In the genomic region with DNA sequence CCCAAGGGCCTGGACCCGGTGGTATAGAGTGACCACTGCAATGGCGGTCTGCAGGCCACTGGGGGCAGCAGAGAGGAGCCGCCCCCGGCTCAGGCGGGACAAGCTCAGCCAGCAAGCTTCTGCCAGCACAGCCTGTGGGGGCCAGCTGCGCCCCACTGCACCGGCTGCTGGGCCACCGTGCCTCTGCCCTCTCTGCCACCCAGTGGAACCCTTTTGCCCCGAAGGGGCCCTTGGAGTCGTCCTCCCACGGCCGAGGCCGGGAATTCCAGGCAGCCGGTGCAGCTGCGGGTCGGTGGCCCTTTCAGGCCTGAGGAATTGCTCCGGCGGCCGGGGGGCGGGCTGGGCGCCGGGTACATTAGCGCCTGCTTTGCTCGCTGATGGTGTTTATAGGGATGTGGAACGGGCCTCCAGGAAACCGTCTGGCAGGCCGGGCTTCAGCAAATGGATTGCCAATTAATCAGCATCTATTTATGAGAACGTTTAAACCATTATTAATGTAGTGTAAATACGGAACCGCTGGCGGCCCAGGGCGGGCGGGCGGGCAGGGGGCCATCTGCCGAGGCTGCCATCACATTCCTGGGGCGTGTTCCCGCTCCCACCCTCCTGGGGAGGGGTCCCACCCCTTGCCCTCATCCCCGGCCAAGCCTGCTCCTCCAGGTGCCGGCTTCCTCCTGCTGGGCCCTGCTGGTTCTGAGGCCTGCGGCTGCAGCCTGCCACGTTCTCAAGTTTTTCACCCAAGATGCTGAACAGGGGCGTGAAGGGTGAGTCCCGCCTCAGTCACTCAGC, we compare ENCODE assay signal across 8 cellular contexts.
DNase-seq lines count a peak whose midpoint lies in the region; ATAC-seq and TF ChIP-seq lines count a peak whose summit lies in the region.

No MANE protein-coding gene starts in this region.

- peaks cover 0 to 9% (median 2%) of the 10 kb centered on the region in 8 donors for H3K9me3 Mint-ChIP-seq in CD4-positive, alpha-beta memory T cell

- DNase-seq in CD4-positive, alpha-beta memory T cell: peak in 3 of 5 donors; percentile 15 to 19 (median 16)
- no peak for DNase-seq in HCT116 (ENCODE audit: low read depth, low spot score)
- DNase-seq in RWPE2 (ENCODE audit: low spot score): no peak
- DNase-seq in T47D (ENCODE audit: low read depth in 1 of 2, low spot score in 1 of 2): peak; percentile 47 to 80
- DNase-seq in iris pigment epithelial cell (ENCODE audit: low read depth): peak; percentile 56
- peak; percentile 84 for DNase-seq in spleen
- no peak for DNase-seq in OCI-M2 (lab: John Stamatoyannopoulos, UW; ENCODE audit: unreplicated experiment)

- no peaks in the 10 kb centered on the region for H3K27me3 ChIP-seq in CD4-positive, alpha-beta memory T cell (ENCODE audit: insufficient read depth, low read length)
- H3K27me3 ChIP-seq in HCT116 (ENCODE audit: insufficient read depth, low read length) (no peaks in the 10 kb centered on the region), RWPE2 (ENCODE audit: insufficient read depth, poor library complexity, severe bottlenecking) (no peaks in the 10 kb centered on the region), spleen (replicated peaks in 1 of 7) (peaks cover 0 to 82% (median 31%) of the 10 kb centered on the region in 7 donors)

- H3K4me1 Mint-ChIP-seq in CD4-positive, alpha-beta memory T cell: peaks cover 6 to 13% (median 9%) of the 10 kb centered on the region in 4 donors

- TF ChIP-seq CTCF in HCT116 (IDR thresholded peaks at IDR 0.05 in 2 of 3, conservative IDR thresholded peaks at IDR 0.05 in 1 of 3; ENCODE audit: borderline replicate concordance in 1 of 3, insufficient read depth in 1 of 3, low read depth in 2 of 3, low read length in 2 of 3): peak; percentile 31 to 98 (median 84); a peak in 5 of 6 replicates
- TF ChIP-seq CTCF in RWPE2 (IDR thresholded peaks at IDR 0.05; ENCODE audit: poor library complexity, severe bottlenecking): peak; percentile 80
- peak in 10 of 11 experiments; percentile 9 to 86 (median 68) for TF ChIP-seq CTCF in spleen (IDR thresholded peaks at IDR 0.05 in 8 of 11, conservative IDR thresholded peaks at IDR 0.05 in 3 of 11)

- peak overlapping the region; percentile 65 for H2AFZ ChIP-seq in HCT116 (ENCODE audit: low read depth, low read length, poor library complexity, severe bottlenecking)

- peaks cover 6% of the 10 kb centered on the region for H3K4me1 ChIP-seq in CD4-positive, alpha-beta memory T cell (ENCODE audit: insufficient read depth, low read length)
- peaks cover 0 to 12% of the 10 kb centered on the region in 2 experiments; a peak in 2 of 4 replicates for H3K4me1 ChIP-seq in HCT116 (ENCODE audit: control insufficient read depth in 1 of 2, insufficient read depth in 2 of 2, low read length in 2 of 2)
- H3K4me1 ChIP-seq in RWPE2 (ENCODE audit: insufficient read depth, poor library complexity, severe bottlenecking): no peaks in the 10 kb centered on the region
- peaks cover 0 to 21% (median 11%) of the 10 kb centered on the region in 6 donors for H3K4me1 ChIP-seq in spleen

- BruUV-seq in HCT116 (replicated peaks; lab: Mats Ljungman, UMichigan): no TSS peak

- no peak overlapping the region for H3K9ac ChIP-seq in HCT116 (ENCODE audit: low read length)

- no peaks in the 10 kb centered on the region for H4K20me1 ChIP-seq in HCT116 (ENCODE audit: insufficient read depth)

- 4 to 34% (median 20%) methylated on average over 22 to 43 of the region's 43 CpGs for WGBS in spleen, 5 donors

- no peaks in the 10 kb centered on the region for H3K36me3 Mint-ChIP-seq in CD4-positive, alpha-beta memory T cell

- intact Hi-C loops in CD4-positive, alpha-beta memory T cell (cut with micrococcal nuclease): no loop called here
- intact Hi-C loops in HCT116 (cut with micrococcal nuclease): loop anchor here (2.0 kb wide), 1 partner anchor 135 kb away; no protein-coding TSS in a partner anchor
- intact Hi-C loops in spleen (cut with DNase I; ENCODE audit: low total_unique reads): no loop called here

- H3K27ac Mint-ChIP-seq in CD4-positive, alpha-beta memory T cell: no peak overlapping the region

- peak; percentile 39; the same call in 1 of the 2 replicates for TF ChIP-seq RAD21 in HCT116 (IDR thresholded peaks at IDR 0.05; ENCODE audit: low read depth)

- TF ChIP-seq POLR2A in HCT116 (IDR thresholded peaks at IDR 0.05; ENCODE audit: borderline replicate concordance, extremely low read depth, insufficient read depth, insufficient read length) (no peak), spleen (IDR thresholded peaks at IDR 0.05) (no peak)

- RAD21 ChIA-PET in HCT116 (lab: Charles Lee; ENCODE audit: low non-redundant PET in 1 of 2, low total read pairs in 2 of 2, uncharacterized antibody in 2 of 2, unreplicated experiment in 2 of 2): interaction anchor here in 1 of 2 experiments (0.6 kb wide), 1 partner anchor 135 kb away, joined by 3 read pairs; no protein-coding TSS in a partner anchor

- in situ Hi-C loops in T47D (cut with HindIII; ENCODE audit: low pct_unique_long_range_greater_than_20kb, low sequenced_read_pairs): no loop called here

- peak overlapping the region; percentile 37; the same call in 1 of the 2 replicates for H3K4me2 ChIP-seq in HCT116 (ENCODE audit: low read length)

- no peaks in the 10 kb centered on the region for H3K9me2 ChIP-seq in HCT116 (ENCODE audit: insufficient read depth)

- H3K27me3 Mint-ChIP-seq in CD4-positive, alpha-beta memory T cell: peaks cover 20 to 42% of the 10 kb centered on the region in 2 donors

- no peaks in the 10 kb centered on the region for H3K9me3 ChIP-seq in CD4-positive, alpha-beta memory T cell (ENCODE audit: control insufficient read depth in 1 of 2, low read length in 2 of 2)
- H3K9me3 ChIP-seq in HCT116 (ENCODE audit: control insufficient read depth in 1 of 2, insufficient read depth in 1 of 2, low read depth in 1 of 2, low read length in 2 of 2) (no peaks in the 10 kb centered on the region), RWPE2 (ENCODE audit: severe bottlenecking) (no peaks in the 10 kb centered on the region), spleen (peaks cover 0 to 14% (median 2%) of the 10 kb centered on the region in 8 donors)

- H3K36me3 ChIP-seq in CD4-positive, alpha-beta memory T cell (ENCODE audit: insufficient read depth, low read length): no peaks in the 10 kb centered on the region
- H3K36me3 ChIP-seq in HCT116 (ENCODE audit: control insufficient read depth in 1 of 2, insufficient read depth in 2 of 2, low read length in 2 of 2) (no peaks in the 10 kb centered on the region), RWPE2 (ENCODE audit: low read depth) (no peaks in the 10 kb centered on the region), spleen (no peaks in the 10 kb centered on the region)

- CTCF ChIA-PET in CD4-positive, alpha-beta memory T cell (lab: Charles Lee; ENCODE audit: partially characterized antibody): interaction anchor here (0.6 to 1.0 kb wide), 5 partner anchors 10 to 514 kb away, joined by 3 to 4 read pairs (median 3); no protein-coding TSS in a partner anchor
- CTCF ChIA-PET in HCT116 (lab: Charles Lee): interaction anchor here (0.5 to 1.2 kb wide), 16 partner anchors 8 to 149 kb away, joined by 3 to 13 read pairs (median 4); no protein-coding TSS in a partner anchor

- ATAC-seq in HCT116: peak; percentile 96
- ATAC-seq in RWPE2 (ENCODE audit: low read depth): peak; percentile 89
- ATAC-seq in HG03521 (IDR thresholded peaks at IDR 0.05; ENCODE audit: unreplicated experiment): no peak

- POLR2A ChIA-PET in CD4-positive, alpha-beta memory T cell (lab: Charles Lee; ENCODE audit: partially characterized antibody): no interaction called here
- POLR2A ChIA-PET in HCT116 (lab: Charles Lee): no interaction called here

- no peaks in the 10 kb centered on the region for H3K79me2 ChIP-seq in HCT116 (ENCODE audit: insufficient read depth, low read length)

- no peak overlapping the region for H3K4me3 ChIP-seq in CD4-positive, alpha-beta memory T cell (ENCODE audit: low read length in 2 of 2)
- H3K4me3 ChIP-seq in HCT116 (replicated peaks in 1 of 2; ENCODE audit: low read depth in 1 of 2, low read length in 2 of 2) (no peak overlapping the region), RWPE2 (ENCODE audit: severe bottlenecking) (no peak overlapping the region), spleen (peak overlapping the region in 6 of 8 donors; percentile 1 to 53 (median 14))

- no peak overlapping the region for H3K27ac ChIP-seq in CD4-positive, alpha-beta memory T cell (ENCODE audit: low read depth, low read length)
- H3K27ac ChIP-seq in HCT116 (ENCODE audit: low read depth, low read length) (no peak overlapping the region), RWPE2 (ENCODE audit: poor library complexity, severe bottlenecking) (no peak overlapping the region), spleen (no peak overlapping the region)

- no peak overlapping the region for H3K4me3 Mint-ChIP-seq in CD4-positive, alpha-beta memory T cell

TF ChIP-seq in HCT116, 20 proteins besides CTCF, POLR2A, EP300 and RAD21:
- TF ChIP-seq EGR1 (IDR thresholded peaks at IDR 0.05; ENCODE audit: low read depth) (peak; percentile 52), EZH2 (IDR thresholded peaks at IDR 0.05) (no peak)
TF ChIP-seq in HCT116: peak in this region for 1.

Comparison
In these comparisons a context has a peak if more than half of its experiments do, and no peak if none do; other contexts are left out.
1. DNase-seq: peak in CD4-positive, alpha-beta memory T cell (3 of 5), T47D (2 of 2), iris pigment epithelial cell (single experiment) and spleen (single experiment); none in HCT116 (single experiment), RWPE2 (single experiment) and OCI-M2 (single experiment).
2. H3K4me3 ChIP-seq: peak in spleen (6 of 8); none in CD4-positive, alpha-beta memory T cell (0 of 2), HCT116 (0 of 2) and RWPE2 (single experiment).
3. Peak in every context shown above with its lines, with median percentiles within 50 percentile points of each other: CTCF ChIP-seq.